In genomic region chr19:48872182-48872883, GRCh38 we compare ENCODE assay signal across 8 cellular contexts.
A peak's percentile ranks its signal among the peaks of the same experiment; 100 is the strongest.
DNase-seq lines count a peak whose midpoint lies in the region; ATAC-seq and TF ChIP-seq lines count a peak whose summit lies in the region.

TSS of gene PPP1R15A (plus strand) at chr19:48872421. CDS start at chr19:48873234, 813 bp downstream.

- in situ Hi-C loops in GM13977 (cut with MboI; ENCODE audit: low pct_unique_long_range_greater_than_20kb, low sequenced_read_pairs, unreplicated experiment) (loop anchor here (25.0 kb wide), 1 partner anchor 90 kb away; the partner anchor contains the start of genes BAX and FTL), T47D (cut with HindIII; ENCODE audit: low pct_unique_long_range_greater_than_20kb, low sequenced_read_pairs) (no loop called here)

- H3K4me1 ChIP-seq in iPS-15b (ENCODE audit: control insufficient read depth, insufficient read depth, low read length): peaks cover 8% of the 10 kb centered on the region

- ATAC-seq in HG03097 (IDR thresholded peaks at IDR 0.05; ENCODE audit: low FRiP score, unreplicated experiment) (peak; percentile 48), HG03095 (IDR thresholded peaks at IDR 0.05; ENCODE audit: unreplicated experiment) (no peak)

- H3K9me3 ChIP-seq in iPS-15b (ENCODE audit: control insufficient read depth, insufficient read depth, low read length): no peaks in the 10 kb centered on the region

- H3K27me3 ChIP-seq in iPS-15b (ENCODE audit: control insufficient read depth, insufficient read depth, low read length): no peaks in the 10 kb centered on the region

- DNase-seq in GM13977 (ENCODE audit: low spot score) (peak; percentile 97), NCI-H2227 (lab: John Stamatoyannopoulos, UW; ENCODE audit: unreplicated experiment) (peak; percentile 97), T47D (ENCODE audit: low read depth in 1 of 2, low spot score in 1 of 2) (peak; percentile 91 to 96), skeletal muscle cell (ENCODE audit: low read depth) (peak; percentile 89)

- peaks cover 24% of the 10 kb centered on the region for H3K36me3 ChIP-seq in iPS-15b (ENCODE audit: control insufficient read depth, insufficient read depth, low read length)

- peak within 1 kb of the TSS; percentile 95 for H3K9ac ChIP-seq in iPS-15b (ENCODE audit: low read depth, low read length)

- H3K4me3 ChIP-seq in iPS-15b (ENCODE audit: low read depth, low read length) (peak within 1 kb of the TSS; percentile 99), skeletal muscle cell (ENCODE audit: low read depth, low read length) (peak within 1 kb of the TSS; percentile 100)

- H3K27ac ChIP-seq in VCaP: peak within 1 kb of the TSS; percentile 97

- TF ChIP-seq CTCF in GM13977 (IDR thresholded peaks at IDR 0.05; ENCODE audit: extremely low read depth, insufficient read depth, missing control alignments): no peak
- no peak for TF ChIP-seq CTCF in VCaP (conservative IDR thresholded peaks at IDR 0.05)
